9 cellular contexts compared by ENCODE assay signal in genomic region chr4:139419388-139419914, GRCh38.
DNase-seq lines count a peak whose midpoint lies in the region; ATAC-seq lines count a peak whose summit lies in the region.
"Had no signal": no experiment of that assay in that cellular context is flagged by ENCODE, and none has a peak within 500 bp of the region (broad histone marks: within the 10 kb centered on the region; RNA-seq: fewer than 3 reads in every experiment).

No MANE protein-coding gene starts in this region.

- DNase-seq in AML-193 (lab: John Stamatoyannopoulos, UW) (peak; percentile 94 to 97), HS-27A (ENCODE audit: low read depth) (peak; percentile 20), left kidney (ENCODE audit: low read depth, low spot score) (peak; percentile 31)
- no peak for DNase-seq in activated effector memory CD4-positive, alpha-beta T cell treated with anti-CD3 and anti-CD28 coated beads, Interleukin-2, amount 50 U/mL, for 16 hours

- ATAC-seq in GM19397 (IDR thresholded peaks at IDR 0.05; ENCODE audit: unreplicated experiment) (peak; percentile 80), HG02970 (IDR thresholded peaks at IDR 0.05; ENCODE audit: low FRiP score, unreplicated experiment) (no peak), HG02885 (IDR thresholded peaks at IDR 0.05; ENCODE audit: poor library complexity, unreplicated experiment) (no peak)

- peak overlapping the region; percentile 48 for H3K27ac ChIP-seq in angular gyrus (ENCODE audit: low read depth, low read length)
- H3K27ac ChIP-seq: cardiac muscle cell had no signal
